Comparison of ENCODE assay signal across 9 cellular contexts in genomic region chr12:104682790-104683279, GRCh38.
A peak's percentile ranks its signal among the peaks of the same experiment; 100 is the strongest.
DNase-seq lines count a peak whose midpoint lies in the region; ATAC-seq and TF ChIP-seq lines count a peak whose summit lies in the region.
"Had no signal": no experiment of that assay in that cellular context is flagged by ENCODE, and none has a peak within 500 bp of the region (broad histone marks: within the 10 kb centered on the region; RNA-seq: fewer than 3 reads in every experiment).

No MANE protein-coding gene starts in this region.

- H3K4me3 Mint-ChIP-seq in stimulated activated naive CD8-positive, alpha-beta T cell treated with anti-CD3 and anti-CD28 coated beads, Interleukin-15, amount 100 ng/mL, for 72 hours, result peak overlapping the region; percentile 68 to 80
- H3K4me3 Mint-ChIP-seq: brain had no signal

- peak overlapping the region; percentile 54 for H3K27ac ChIP-seq in left ventricle myocardium inferior (replicated peaks)

- peaks cover 0 to 9% of the 10 kb centered on the region in 2 donors for H3K9me3 Mint-ChIP-seq in stimulated activated naive CD8-positive, alpha-beta T cell treated with anti-CD3 and anti-CD28 coated beads, Interleukin-15, amount 100 ng/mL, for 72 hours
- H3K9me3 Mint-ChIP-seq: brain had no signal

- intact Hi-C loops in left ventricle myocardium inferior (cut with micrococcal nuclease), result no loop called here

- H3K4me1 Mint-ChIP-seq in stimulated activated naive CD8-positive, alpha-beta T cell treated with anti-CD3 and anti-CD28 coated beads, Interleukin-15, amount 100 ng/mL, for 72 hours, result peaks cover 88% of the 10 kb centered on the region

- no peaks in the 10 kb centered on the region for H3K27me3 ChIP-seq in GM06990 (replicated peaks; ENCODE audit: control insufficient read depth, insufficient read depth, low read length)
- no peaks in the 10 kb centered on the region for H3K27me3 ChIP-seq in left ventricle myocardium inferior (ENCODE audit: low read depth)

- H3K27ac Mint-ChIP-seq in stimulated activated naive CD8-positive, alpha-beta T cell treated with anti-CD3 and anti-CD28 coated beads, Interleukin-15, amount 100 ng/mL, for 72 hours, result peak overlapping the region; percentile 62 to 95

- H3K36me3 ChIP-seq in GM06990 (ENCODE audit: control insufficient read depth, insufficient read depth, low read length) (no peaks in the 10 kb centered on the region), left ventricle myocardium inferior (no peaks in the 10 kb centered on the region)

- peaks cover 37% of the 10 kb centered on the region for H3K4me1 ChIP-seq in left ventricle myocardium inferior

- peak; percentile 55 for ATAC-seq in HG02973 (IDR thresholded peaks at IDR 0.05; ENCODE audit: unreplicated experiment)
- ATAC-seq in activated CD4-positive, CD25-positive, alpha-beta regulatory T cell treated with anti-CD3 and anti-CD28 coated beads, Interleukin-2, amount 50 U/mL, for 24 hours, result peak; percentile 50 to 65
- ATAC-seq in stimulated activated naive CD8-positive, alpha-beta T cell treated with anti-CD3 and anti-CD28 coated beads, Interleukin-15, amount 100 ng/mL, for 72 hours, result peak; percentile 78

- peak overlapping the region; percentile 33 for H3K4me3 ChIP-seq in GM06990 (replicated peaks; ENCODE audit: low read depth, low read length)
- H3K4me3 ChIP-seq in left ventricle myocardium inferior, result no peak overlapping the region

- TF ChIP-seq CTCF in GM06990 (IDR thresholded peaks at IDR 0.05; ENCODE audit: insufficient read depth, low read length, poor library complexity, severe bottlenecking), result no peak
- no peak for TF ChIP-seq CTCF in left ventricle myocardium inferior (IDR thresholded peaks at IDR 0.05; ENCODE audit: borderline replicate concordance)

- DNase-seq in GM06990 (ENCODE audit: extremely low read depth, insufficient read length), result no peak
- no peak for DNase-seq in left ventricle myocardium inferior
- DNase-seq in stimulated activated naive CD8-positive, alpha-beta T cell treated with anti-CD3 and anti-CD28 coated beads, Interleukin-15, amount 100 ng/mL, for 72 hours, result peak; percentile 71 to 85
- no peak for DNase-seq in NCI-H2196 treated with DMSO at 0.1 percent for 48 hours (lab: John Stamatoyannopoulos, UW; ENCODE audit: unreplicated experiment)
- DNase-seq in HuH-7.5 (ENCODE audit: low spot score), result no peak
- no peak for DNase-seq in HPDE6-E6E7 (ENCODE audit: extremely low spot score)

- no peaks in the 10 kb centered on the region for H3K27me3 Mint-ChIP-seq in stimulated activated naive CD8-positive, alpha-beta T cell treated with anti-CD3 and anti-CD28 coated beads, Interleukin-15, amount 100 ng/mL, for 72 hours

- H3K9me3 ChIP-seq in left ventricle myocardium inferior (replicated peaks), result no peaks in the 10 kb centered on the region

Comparison
In these comparisons a context has a peak if more than half of its experiments do, and no peak if none do; other contexts are left out.
1. DNase-seq: peak in stimulated activated naive CD8-positive, alpha-beta T cell treated with anti-CD3 and anti-CD28 coated beads, Interleukin-15, amount 100 ng/mL, for 72 hours (2 of 2); none in GM06990 (single experiment), left ventricle myocardium inferior (single experiment), NCI-H2196 treated with DMSO at 0.1 percent for 48 hours (single experiment), HuH-7.5 (single experiment) and HPDE6-E6E7 (single experiment).
2. Peak in every context shown above with its lines, with median percentiles within 50 percentile points of each other: ATAC-seq.